8 cellular contexts compared by ENCODE assay signal in the genomic region with DNA sequence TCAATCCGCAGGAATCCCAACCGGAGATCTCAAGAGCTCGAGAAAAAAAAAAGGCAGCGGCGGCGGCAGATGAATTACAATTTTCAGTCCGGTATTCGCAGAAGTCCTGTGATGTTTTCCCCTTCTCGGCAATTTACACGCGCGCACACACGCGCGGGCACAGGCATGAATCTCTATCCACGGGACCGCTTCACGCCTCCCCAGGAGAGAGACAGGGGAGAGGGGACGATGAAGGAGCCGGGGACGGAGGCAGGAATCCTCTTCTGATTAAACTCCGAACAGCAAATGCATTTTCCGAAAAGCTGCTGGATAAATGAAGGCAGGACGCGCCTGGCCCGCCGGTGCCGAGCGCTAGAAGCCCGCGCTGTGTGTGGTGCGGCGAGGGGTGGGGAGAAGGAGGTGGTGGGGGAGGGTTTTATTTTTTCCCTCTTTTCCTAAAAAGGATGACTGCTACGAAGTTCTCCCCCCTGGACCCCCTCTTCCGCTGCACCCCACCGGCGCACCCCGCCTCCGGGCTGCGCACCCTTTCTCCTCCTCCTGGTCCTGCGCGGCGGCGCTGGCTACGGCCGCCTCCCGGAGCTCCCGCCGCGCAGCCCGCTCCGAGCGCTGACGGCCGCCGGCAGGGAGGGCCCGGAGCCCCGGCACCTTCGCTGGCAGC. TPM values are rescaled to one million over a fixed set of nuclear protein-coding genes. Genes with fewer than 3 reads are reported as not detected.
DNase-seq lines count a peak whose midpoint lies in the region; ATAC-seq lines count a peak whose summit lies in the region.

Gene BCL2, minus strand, starts transcription at position 387 of the 658 bp plus-strand sequence.

- DNase-seq in activated CD4-positive, alpha-beta T cell treated with anti-CD3 and anti-CD28 coated beads for 36 hours = peak; percentile 70
- DNase-seq in activated CD4-positive, alpha-beta T cell treated with anti-CD3 and anti-CD28 coated beads for 1 hour = no peak
- DNase-seq in NCI-H2171 treated with DMSO at 0.1 percent for 48 hours (lab: John Stamatoyannopoulos, UW) = peak; percentile 59
- peak; percentile 24 for DNase-seq in activated naive CD4-positive, alpha-beta T cell treated with anti-CD3 and anti-CD28 coated beads, Interleukin-2, amount 50 U/mL, for 16 hours
- DNase-seq in Right ventricle myocardium inferior (ENCODE audit: missing footprints) = peak; percentile 70
- peak; percentile 46 for DNase-seq in occipital lobe (lab: John Stamatoyannopoulos, UW)
- DNase-seq in NCI-H2029 (lab: John Stamatoyannopoulos, UW) = no peak

- intact Hi-C loops in activated CD4-positive, alpha-beta T cell treated with anti-CD3 and anti-CD28 coated beads for 36 hours (cut with DNase I, micrococcal nuclease) = loop anchor here (1.0 to 10.0 kb wide), 8 partner anchors 48 to 605 kb away; partner anchors contain the start of genes KDSR (in 1 of the 2), PHLPP1 (in 1 of the 2) and VPS4B (in 1 of the 2)
- intact Hi-C loops in Right ventricle myocardium inferior (cut with DNase I) = loop anchor here (5.0 kb wide), 2 partner anchors 37 to 57 kb away; no protein-coding TSS in a partner anchor

- H3K4me1 Mint-ChIP-seq in activated CD4-positive, alpha-beta T cell treated with anti-CD3 and anti-CD28 coated beads for 36 hours = peaks cover 30% of the 10 kb centered on the region

- CTCF ChIA-PET in activated CD4-positive, alpha-beta T cell treated with anti-CD3 and anti-CD28 coated beads for 36 hours (lab: Charles Lee) = interaction anchor here (0.7 to 3.9 kb wide), 20 partner anchors 8 to 303 kb away, joined by 3 to 60 read pairs (median 6); no protein-coding TSS in a partner anchor

- H3K36me3 Mint-ChIP-seq in activated CD4-positive, alpha-beta T cell treated with anti-CD3 and anti-CD28 coated beads for 36 hours (ENCODE audit: low read depth) = peaks cover 42% of the 10 kb centered on the region

- H3K9me3 Mint-ChIP-seq in activated CD4-positive, alpha-beta T cell treated with anti-CD3 and anti-CD28 coated beads for 36 hours (ENCODE audit: low read depth) = no peaks in the 10 kb centered on the region

- H3K27ac Mint-ChIP-seq in activated CD4-positive, alpha-beta T cell treated with anti-CD3 and anti-CD28 coated beads for 36 hours = peak within 1 kb of the TSS; percentile 97

- ATAC-seq in activated CD4-positive, alpha-beta T cell treated with anti-CD3 and anti-CD28 coated beads for 36 hours = peak; percentile 14
- peak; percentile 22 for ATAC-seq in HG02798 (IDR thresholded peaks at IDR 0.05; ENCODE audit: poor library complexity, unreplicated experiment)
- ATAC-seq in Right ventricle myocardium inferior = peak; percentile 38

- no peaks in the 10 kb centered on the region for H3K27me3 Mint-ChIP-seq in activated CD4-positive, alpha-beta T cell treated with anti-CD3 and anti-CD28 coated beads for 36 hours

- H3K4me3 Mint-ChIP-seq in activated CD4-positive, alpha-beta T cell treated with anti-CD3 and anti-CD28 coated beads for 36 hours = peak within 1 kb of the TSS; percentile 98

- POLR2A ChIA-PET in activated CD4-positive, alpha-beta T cell treated with anti-CD3 and anti-CD28 coated beads for 36 hours (lab: Charles Lee) = no interaction called here

RNA-seq across cellular contexts. Expression of gene BCL2, which starts in this region (rescaled TPM):
- 10 to 100 TPM; 66.0 to 88.9 TPM for total RNA-seq in activated CD4-positive, alpha-beta T cell treated with anti-CD3 and anti-CD28 coated beads for 36 hours
- total RNA-seq in Right ventricle myocardium inferior = 7.4 TPM
- 30.6 TPM for total RNA-seq in occipital lobe

Comparison
In these comparisons a context has a peak if more than half of its experiments do, and no peak if none do; other contexts are left out.
1. DNase-seq: peak in activated CD4-positive, alpha-beta T cell treated with anti-CD3 and anti-CD28 coated beads for 36 hours (single experiment), NCI-H2171 treated with DMSO at 0.1 percent for 48 hours (single experiment), activated naive CD4-positive, alpha-beta T cell treated with anti-CD3 and anti-CD28 coated beads, Interleukin-2, amount 50 U/mL, for 16 hours (single experiment), Right ventricle myocardium inferior (single experiment) and occipital lobe (single experiment); none in activated CD4-positive, alpha-beta T cell treated with anti-CD3 and anti-CD28 coated beads for 1 hour (single experiment) and NCI-H2029 (single experiment).
2. Peak in every context shown above with its lines, with median percentiles within 50 percentile points of each other: ATAC-seq.